ENCODE assay signal across 20 cellular contexts in genomic region chrX:47745386-47745785, GRCh38.
"Had no signal": no experiment of that assay in that cellular context is flagged by ENCODE, and none has a peak within 500 bp of the region (broad histone marks: within the 10 kb centered on the region; RNA-seq: fewer than 3 reads in every experiment).

No MANE protein-coding gene starts in this region.

- DNase-seq: activated CD4-positive, alpha-beta T cell treated with anti-CD3 and anti-CD28 coated beads for 1 hour; activated gamma-delta T cell; effector memory CD8-positive, alpha-beta T cell; gastrocnemius medialis; heart left ventricle; left ventricle myocardium superior; natural killer cell; pancreas; sigmoid colon; spleen; stimulated activated CD4-positive, alpha-beta T cell treated with anti-CD3 and anti-CD28 coated beads, Interleukin-4, amount 100 ng/mL, for 4 hours; T-helper 1 cell; testis had no signal

- H3K9me3 Mint-ChIP-seq: activated naive CD4-positive, alpha-beta T cell treated with anti-CD3 and anti-CD28 coated beads, Interleukin-2, amount 50 U/mL, for 24 hours; effector memory CD8-positive, alpha-beta T cell; memory B cell; natural killer cell; stimulated activated memory B cell treated with anti-CD40 and anti-IgM and Interleukin-4, amounts not matched to agents 10 μg/mL and 1 μg/mL and 100 μg/mL, for 72 hours; type B pancreatic cell had no signal

- H3K4me1 Mint-ChIP-seq: activated naive CD4-positive, alpha-beta T cell treated with anti-CD3 and anti-CD28 coated beads, Interleukin-2, amount 50 U/mL, for 24 hours; memory B cell; natural killer cell; stimulated activated memory B cell treated with anti-CD40 and anti-IgM and Interleukin-4, amounts not matched to agents 10 μg/mL and 1 μg/mL and 100 μg/mL, for 72 hours had no signal

- H3K4me1 ChIP-seq: gastrocnemius medialis, heart left ventricle, pancreas, sigmoid colon, spleen had no signal

- H3K27me3 ChIP-seq: gastrocnemius medialis, neutrophil, sigmoid colon, testis had no signal

- H3K36me3 ChIP-seq: gastrocnemius medialis, heart left ventricle, neutrophil, pancreas, sigmoid colon, spleen had no signal

- H3K4me3 Mint-ChIP-seq: activated naive CD4-positive, alpha-beta T cell treated with anti-CD3 and anti-CD28 coated beads, Interleukin-2, amount 50 U/mL, for 24 hours; effector memory CD8-positive, alpha-beta T cell; memory B cell; natural killer cell; stimulated activated memory B cell treated with anti-CD40 and anti-IgM and Interleukin-4, amounts not matched to agents 10 μg/mL and 1 μg/mL and 100 μg/mL, for 72 hours; type B pancreatic cell had no signal

- H3K27ac Mint-ChIP-seq: activated naive CD4-positive, alpha-beta T cell treated with anti-CD3 and anti-CD28 coated beads, Interleukin-2, amount 50 U/mL, for 24 hours; effector memory CD8-positive, alpha-beta T cell; memory B cell; natural killer cell; stimulated activated memory B cell treated with anti-CD40 and anti-IgM and Interleukin-4, amounts not matched to agents 10 μg/mL and 1 μg/mL and 100 μg/mL, for 72 hours; type B pancreatic cell had no signal

- ATAC-seq: effector memory CD8-positive, alpha-beta T cell; gastrocnemius medialis; heart left ventricle; left ventricle myocardium superior; natural killer cell; pancreas; stimulated activated memory B cell treated with anti-CD40 and anti-IgM and Interleukin-4, amounts not matched to agents 10 μg/mL and 1 μg/mL and 100 μg/mL, for 72 hours had no signal

- H3K4me3 ChIP-seq: gastrocnemius medialis, heart left ventricle, pancreas, sigmoid colon, spleen, testis had no signal

- H3K27ac ChIP-seq: epithelial cell of prostate, gastrocnemius medialis, heart left ventricle, neutrophil, pancreas, sigmoid colon, spleen, VCaP had no signal

- H3K27me3 Mint-ChIP-seq: activated naive CD4-positive, alpha-beta T cell treated with anti-CD3 and anti-CD28 coated beads, Interleukin-2, amount 50 U/mL, for 24 hours; type B pancreatic cell had no signal

- H3K9me3 ChIP-seq: gastrocnemius medialis, heart left ventricle, neutrophil, pancreas, sigmoid colon, spleen, testis had no signal

- H3K36me3 Mint-ChIP-seq: activated naive CD4-positive, alpha-beta T cell treated with anti-CD3 and anti-CD28 coated beads, Interleukin-2, amount 50 U/mL, for 24 hours; memory B cell; natural killer cell; stimulated activated memory B cell treated with anti-CD40 and anti-IgM and Interleukin-4, amounts not matched to agents 10 μg/mL and 1 μg/mL and 100 μg/mL, for 72 hours; type B pancreatic cell had no signal
